1 cellular context compared by ENCODE assay signal in genomic region chr1:16692717-16693468, GRCh38.
TF ChIP-seq lines count a peak whose summit lies in the region.

No MANE protein-coding gene starts in this region.

TF ChIP-seq in WTC11, 78 proteins besides CTCF, POLR2A, EP300 and RAD21:
- TF ChIP-seq FOXP4 (CRISPR knock-in tag; IDR thresholded peaks at IDR 0.05) (0 out of 2 replicates have a peak, but pooled peaks have one; percentile 33), MAX (CRISPR knock-in tag; IDR thresholded peaks at IDR 0.05) (peak; percentile 38; the same call in 1 of the 2 replicates), USF2 (CRISPR knock-in tag; IDR thresholded peaks at IDR 0.05) (0 out of 2 replicates have a peak, but pooled peaks have one; percentile 29)
